In genomic region chrX:24870143-24870542, GRCh38 we compare ENCODE assay signal across 16 cellular contexts.
A peak's percentile ranks its signal among the peaks of the same experiment; 100 is the strongest.
DNase-seq lines count a peak whose midpoint lies in the region; TF ChIP-seq lines count a peak whose summit lies in the region.
"Had no signal": no experiment of that assay in that cellular context is flagged by ENCODE, and none has a peak within 500 bp of the region (broad histone marks: within the 10 kb centered on the region; RNA-seq: fewer than 3 reads in every experiment).

No MANE protein-coding gene starts in this region.

- no peaks in the 10 kb centered on the region for H3K9me3 ChIP-seq in SJSA1 (replicated peaks)
- no peaks in the 10 kb centered on the region for H3K9me3 ChIP-seq in left ventricle myocardium inferior (replicated peaks)
- H3K9me3 ChIP-seq: prostate gland had no signal

- H3K4me3 ChIP-seq in SJSA1, result no peak overlapping the region
- H3K4me3 ChIP-seq in fibroblast of mammary gland (ENCODE audit: control insufficient read depth, low read depth, low read length), result no peak overlapping the region
- no peak overlapping the region for H3K4me3 ChIP-seq in retinal pigment epithelial cell (ENCODE audit: low read length)
- no peak overlapping the region for H3K4me3 ChIP-seq in left ventricle myocardium inferior
- H3K4me3 ChIP-seq: prostate gland had no signal

- DNase-seq in HCEC 1CT, result peak; percentile 40
- DNase-seq in SJSA1 (ENCODE audit: low read depth in 1 of 2, low spot score in 2 of 2), result peak; percentile 64 to 77
- DNase-seq in fibroblast of mammary gland (ENCODE audit: low read depth), result peak; percentile 3
- peak; percentile 53 for DNase-seq in retinal pigment epithelial cell (ENCODE audit: low read depth)
- DNase-seq in NCI-H510A treated with DMSO at 0.1 percent for 48 hours (lab: John Stamatoyannopoulos, UW), result no peak
- DNase-seq in NCI-H146 (lab: John Stamatoyannopoulos, UW), result no peak
- no peak for DNase-seq in left ventricle myocardium inferior
- no peak for DNase-seq in foreskin melanocyte
- DNase-seq: activated CD4-positive, alpha-beta memory T cell treated with anti-CD3 and anti-CD28 coated beads for 36 hours; activated T-cell treated with anti-CD3 and anti-CD28 coated beads, Interleukin-2, amount 50 U/mL, for 48 hours; C1 segment of cervical spinal cord; cerebellar nuclear complex; NCI-H2029 treated with DMSO at 0.1 percent for 48 hours; NCI-H526 treated with DMSO at 0.1 percent for 48 hours; stimulated activated CD4-positive, alpha-beta T cell treated with anti-CD3 and anti-CD28 coated beads, Interleukin-12 subunit alpha, Interleukin-12 subunit beta, amount 100 ng/mL, for 4 hours had no signal

- intact Hi-C loops in left ventricle myocardium inferior (cut with micrococcal nuclease), result no loop called here

- H3K27ac ChIP-seq in SJSA1, result peak overlapping the region; percentile 100
- H3K27ac ChIP-seq in left ventricle myocardium inferior (replicated peaks), result no peak overlapping the region
- H3K27ac ChIP-seq: prostate gland had no signal

- H3K36me3 ChIP-seq in SJSA1 (peaks cover 12% of the 10 kb centered on the region; the same call in 1 of the 2 replicates), left ventricle myocardium inferior (no peaks in the 10 kb centered on the region)
- H3K36me3 ChIP-seq: prostate gland had no signal

- H3K4me1 ChIP-seq in SJSA1 (replicated peaks), result peaks cover 54% of the 10 kb centered on the region
- no peaks in the 10 kb centered on the region for H3K4me1 ChIP-seq in left ventricle myocardium inferior
- H3K4me1 ChIP-seq: prostate gland had no signal

- H3K27me3 ChIP-seq in SJSA1 (replicated peaks) (no peaks in the 10 kb centered on the region), left ventricle myocardium inferior (ENCODE audit: low read depth) (no peaks in the 10 kb centered on the region)

- TF ChIP-seq CTCF in fibroblast of mammary gland (conservative IDR thresholded peaks at IDR 0.05; ENCODE audit: control insufficient read depth, insufficient read depth, low read depth, low read length) (no peak), retinal pigment epithelial cell (conservative IDR thresholded peaks at IDR 0.05; ENCODE audit: low read depth, low read length) (no peak), left ventricle myocardium inferior (IDR thresholded peaks at IDR 0.05; ENCODE audit: borderline replicate concordance) (no peak)

Comparison
In these comparisons a context has a peak if more than half of its experiments do, and no peak if none do; other contexts are left out.
1. DNase-seq: peak in HCEC 1CT (single experiment), SJSA1 (2 of 2), fibroblast of mammary gland (single experiment) and retinal pigment epithelial cell (single experiment); none in NCI-H510A treated with DMSO at 0.1 percent for 48 hours (single experiment), NCI-H146 (single experiment), left ventricle myocardium inferior (single experiment) and foreskin melanocyte (single experiment).